Comparison of ENCODE assay signal across 18 cellular contexts in the genomic region with DNA sequence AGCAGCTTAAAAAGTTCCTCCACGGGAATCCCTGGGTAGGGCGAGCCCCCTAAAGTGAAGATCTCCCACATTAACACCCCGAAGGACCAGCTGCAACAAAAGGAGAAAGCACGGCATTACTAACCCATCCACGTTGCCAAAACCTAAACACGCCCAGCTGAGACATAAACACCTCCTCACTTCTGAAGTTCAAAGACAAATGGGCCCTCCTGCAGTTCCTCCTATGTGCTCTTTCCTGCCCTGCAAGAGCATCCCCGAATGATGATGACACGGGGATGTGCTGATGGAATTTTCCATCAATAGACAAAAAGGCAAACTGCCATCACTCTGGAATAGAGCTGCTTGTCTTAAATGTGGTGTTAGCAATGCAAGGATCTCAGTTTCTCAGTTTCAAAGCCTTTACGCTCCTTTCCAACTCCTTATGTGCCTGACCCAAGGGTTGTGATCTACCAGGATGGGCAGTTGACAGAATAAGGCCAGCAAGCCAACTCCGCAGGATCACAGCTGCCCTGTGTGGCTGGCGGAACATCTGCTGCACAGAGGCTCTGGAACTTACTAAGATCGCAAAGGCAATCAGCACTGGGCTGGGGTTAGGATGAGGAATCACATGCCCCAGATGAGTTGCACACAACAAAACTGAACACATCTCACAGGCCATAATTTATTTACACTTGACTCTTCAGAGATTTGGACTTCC.
DNase-seq lines count a peak whose midpoint lies in the region; ATAC-seq, FAIRE-seq and TF ChIP-seq lines count a peak whose summit lies in the region.
"Had no signal": no experiment of that assay in that cellular context is flagged by ENCODE, and none has a peak within 500 bp of the region (broad histone marks: within the 10 kb centered on the region; RNA-seq: fewer than 3 reads in every experiment).

No MANE protein-coding gene starts in this region.

- H3K23ac ChIP-seq in H9 (ENCODE audit: insufficient read length, low read depth, low read length) = no peak overlapping the region

- no peak overlapping the region for H3K18ac ChIP-seq in H9 (ENCODE audit: insufficient read length, low read depth, low read length)

- H3K56ac ChIP-seq in H9 (ENCODE audit: insufficient read length, low read depth, low read length) = no peak overlapping the region

- H3K4me2 ChIP-seq in H9 (ENCODE audit: insufficient read depth, insufficient read length, low read length) = no peak overlapping the region
- H3K4me2 ChIP-seq: A549 had no signal

- DNase-seq in H9 (no peak), endodermal cell (peak; percentile 58), midbrain (lab: John Stamatoyannopoulos, UW) (peak; percentile 40), sciatic nerve (ENCODE audit: low spot score) (no peak), testis (no peak), GM12892 (ENCODE audit: insufficient read length) (no peak)
- DNase-seq: DMS 273 treated with DMSO at 0.1 percent for 48 hours, GF-D8, NCI-H1048, NCI-H226, NCI-H69, PC-3, SJCRH30 had no signal

- no peak overlapping the region for H3K14ac ChIP-seq in H9 (ENCODE audit: insufficient read depth, low read length)

- no peak overlapping the region for H2AFZ ChIP-seq in H9 (ENCODE audit: low read length)

- no peak for FAIRE-seq in GM12892 (lab: Jason Lieb, UNC)
- FAIRE-seq: A549, GM12891, H54 had no signal

- no peak for TF ChIP-seq CTCF in H9 (conservative IDR thresholded peaks at IDR 0.05)
- no peak for TF ChIP-seq CTCF in endodermal cell (conservative IDR thresholded peaks at IDR 0.05)
- no peak for TF ChIP-seq CTCF in testis (IDR thresholded peaks at IDR 0.05)

- no peaks in the 10 kb centered on the region for H3K23me2 ChIP-seq in H9 (ENCODE audit: insufficient read length, low read depth, low read length, poor library complexity, severe bottlenecking)

- H3K4me3 Mint-ChIP-seq in H9 (no peak overlapping the region), endodermal cell (no peak overlapping the region)

- H3K27me3 Mint-ChIP-seq in H9 (ENCODE audit: low read depth) (no peaks in the 10 kb centered on the region), endodermal cell (ENCODE audit: insufficient read depth) (no peaks in the 10 kb centered on the region)

- H3K4me3 ChIP-seq in endodermal cell (ENCODE audit: low read length) (no peak overlapping the region), testis (no peak overlapping the region)
- H3K4me3 ChIP-seq: A549, SJCRH30 had no signal

- no CpG with 5 or more reads among the region's 12 CpGs for WGBS in H9 (ENCODE audit: extremely low coverage, insufficient read length, low lambda C conversion rate)
- WGBS in endodermal cell (ENCODE audit: insufficient coverage in 1 of 2, insufficient read length in 1 of 2), 2 experiments = 92 to 93% methylated on average over 7 to 12 of the region's 12 CpGs
- 93 to 94% methylated on average over 12 of the region's 12 CpGs for WGBS in testis, 2 donors

- H2BK20ac ChIP-seq in H9 (ENCODE audit: low read depth, low read length, poor library complexity, severe bottlenecking) = no peak overlapping the region

- no peak overlapping the region for H3K27ac ChIP-seq in H9 (ENCODE audit: insufficient read length, low read depth, low read length)
- H3K27ac ChIP-seq in endodermal cell (ENCODE audit: low read depth, low read length) = no peak overlapping the region
- H3K27ac ChIP-seq in testis = no peak overlapping the region
- H3K27ac ChIP-seq: A549, SJCRH30 had no signal

- no peak overlapping the region for H4K5ac ChIP-seq in H9 (ENCODE audit: insufficient read length, low read depth, low read length)

- TF ChIP-seq POLR2A in testis (IDR thresholded peaks at IDR 0.05) = no peak
- no peak for TF ChIP-seq POLR2A in GM12892 (IDR thresholded peaks at IDR 0.05; ENCODE audit: low read depth, low read length)

- intact Hi-C loops in sciatic nerve (cut with DNase I) = no loop called here
- intact Hi-C loops in testis (cut with DNase I; ENCODE audit: low total_unique reads) = no loop called here

- H2BK5ac ChIP-seq in H9 (ENCODE audit: insufficient read length, low read length) = no peak overlapping the region

- H3K79me1 ChIP-seq in H9 (ENCODE audit: insufficient read depth, low read depth, low read length, poor library complexity, severe bottlenecking) = no peaks in the 10 kb centered on the region

- H3K36me3 Mint-ChIP-seq in H9 (ENCODE audit: insufficient read depth in 1 of 3, low read depth in 3 of 3) (peaks cover 65 to 96% (median 96%) of the 10 kb centered on the region in 3 experiments; a peak in 6 of 7 replicates), endodermal cell (ENCODE audit: low read depth) (peaks cover 88% of the 10 kb centered on the region)

- H3T11ph ChIP-seq in H9 (ENCODE audit: low read length) = no peak overlapping the region

- no peaks in the 10 kb centered on the region for H3K27me3 ChIP-seq in H9 (ENCODE audit: insufficient read depth, low read length)
- no peaks in the 10 kb centered on the region for H3K27me3 ChIP-seq in endodermal cell (ENCODE audit: control insufficient read depth, insufficient read depth, low read length, poor library complexity, severe bottlenecking)
- no peaks in the 10 kb centered on the region for H3K27me3 ChIP-seq in testis
- H3K27me3 ChIP-seq: SJCRH30 had no signal

- no peak overlapping the region for H2AK5ac ChIP-seq in H9 (ENCODE audit: insufficient read length, low read length)

- H3K36me3 ChIP-seq in endodermal cell (ENCODE audit: control insufficient read depth, insufficient read depth, low read length) = peaks cover 68% of the 10 kb centered on the region
- H3K36me3 ChIP-seq in testis (ENCODE audit: low read depth, missing control alignments) = no peaks in the 10 kb centered on the region

- no peak overlapping the region for H2BK120ac ChIP-seq in H9 (ENCODE audit: low read depth, low read length, poor library complexity, severe bottlenecking)

- no peak overlapping the region for H2BK15ac ChIP-seq in H9 (ENCODE audit: low read depth, low read length)

- H3K27ac Mint-ChIP-seq in H9 = peak overlapping the region; percentile 37 to 91 (median 55)
- no peak overlapping the region for H3K27ac Mint-ChIP-seq in endodermal cell

- H3K9me3 ChIP-seq in H9 (ENCODE audit: control insufficient read depth, low read depth, low read length) (no peaks in the 10 kb centered on the region), endodermal cell (ENCODE audit: control insufficient read depth, low read length) (no peaks in the 10 kb centered on the region), testis (no peaks in the 10 kb centered on the region)
- H3K9me3 ChIP-seq: A549, SJCRH30 had no signal

- H4K20me1 ChIP-seq in H9 (ENCODE audit: control insufficient read depth, insufficient read depth, insufficient read length) = no peaks in the 10 kb centered on the region

- 0 out of 2 replicates have a peak, but pooled peaks cover 1% of the 10 kb centered on the region for H3K79me2 ChIP-seq in H9 (ENCODE audit: insufficient read depth, low read length)

- H3K9me3 Mint-ChIP-seq in H9 (no peaks in the 10 kb centered on the region), endodermal cell (no peaks in the 10 kb centered on the region)

- H3K4me1 Mint-ChIP-seq in H9 (peaks cover 0 to 3% of the 10 kb centered on the region in 2 experiments; a peak in 1 of 4 replicates), endodermal cell (peaks cover 15% of the 10 kb centered on the region)

- H3K9ac ChIP-seq in H9 (ENCODE audit: extremely low read depth, insufficient read length, low read length) (no peak overlapping the region), endodermal cell (ENCODE audit: extremely low read depth, low read length, poor library complexity, severe bottlenecking) (no peak overlapping the region)

- ATAC-seq in sciatic nerve (peak; percentile 71), GM18873 (IDR thresholded peaks at IDR 0.05; ENCODE audit: low FRiP score, unreplicated experiment) (no peak), HG02938 (IDR thresholded peaks at IDR 0.05; ENCODE audit: unreplicated experiment) (no peak)
- ATAC-seq: A549, PC-3 had no signal

- H3K4ac ChIP-seq in H9 (ENCODE audit: low read depth, low read length) = no peak overlapping the region

- H3K4me1 ChIP-seq in H9 (ENCODE audit: insufficient read depth, low read length) (no peaks in the 10 kb centered on the region), endodermal cell (ENCODE audit: control insufficient read depth, insufficient read depth, low read length) (no peaks in the 10 kb centered on the region), testis (peaks cover 7% of the 10 kb centered on the region)
- H3K4me1 ChIP-seq: A549, SJCRH30 had no signal

- no peak overlapping the region for H2BK12ac ChIP-seq in H9 (ENCODE audit: insufficient read length, low read depth, low read length)

- H4K8ac ChIP-seq in H9 (replicated peaks; ENCODE audit: insufficient read length, low read depth, low read length) = no peak overlapping the region

- no peak overlapping the region for H4K91ac ChIP-seq in H9 (ENCODE audit: insufficient read length, low read depth, low read length)

Comparison
In these comparisons a context has a peak if more than half of its experiments do, and no peak if none do; other contexts are left out.
1. DNase-seq: peak in endodermal cell (single experiment) and midbrain (single experiment); none in H9 (single experiment), sciatic nerve (single experiment), testis (single experiment) and GM12892 (single experiment).